Comparison of ENCODE assay signal across 13 cellular contexts in genomic region chr16:51359141-51359960, GRCh38.
A peak's percentile ranks its signal among the peaks of the same experiment; 100 is the strongest.
DNase-seq lines count a peak whose midpoint lies in the region; ATAC-seq and TF ChIP-seq lines count a peak whose summit lies in the region.
"Had no signal": no experiment of that assay in that cellular context is flagged by ENCODE, and none has a peak within 500 bp of the region (broad histone marks: within the 10 kb centered on the region; RNA-seq: fewer than 3 reads in every experiment).

No MANE protein-coding gene starts in this region.

- no peak overlapping the region for H3K27ac ChIP-seq in fibroblast of lung (ENCODE audit: insufficient read depth, low read length)
- no peak overlapping the region for H3K27ac ChIP-seq in mesendoderm (ENCODE audit: low read depth, low read length)
- H3K27ac ChIP-seq in transverse colon: no peak overlapping the region
- H3K27ac ChIP-seq: 22Rv1, ascending aorta, epithelial cell of prostate had no signal

- no peak overlapping the region for H3K27ac Mint-ChIP-seq in activated CD4-positive, alpha-beta T cell treated with anti-CD3 and anti-CD28 coated beads, Interleukin-2, amount 10 ng/mL, durations not matched to agents 7 days and 5 days

- H2BK5ac ChIP-seq in mesendoderm (ENCODE audit: low read length): no peak overlapping the region

- H3K18ac ChIP-seq in mesendoderm (ENCODE audit: low read length): no peak overlapping the region

- TF ChIP-seq POLR2A in transverse colon (IDR thresholded peaks at IDR 0.05): no peak

- H3K79me2 ChIP-seq in fibroblast of lung (ENCODE audit: control insufficient read depth, insufficient read depth, low read length) (no peaks in the 10 kb centered on the region), mesendoderm (ENCODE audit: control insufficient read depth, insufficient read depth, low read length) (no peaks in the 10 kb centered on the region)

- no peak overlapping the region for H3K56ac ChIP-seq in mesendoderm (ENCODE audit: low read length)

- peak; percentile 5 for DNase-seq in DMS53 (lab: John Stamatoyannopoulos, UW)
- DNase-seq in DMS53 treated with DMSO at 0.1 percent for 48 hours (lab: John Stamatoyannopoulos, UW; ENCODE audit: unreplicated experiment): no peak
- DNase-seq in fibroblast of lung (ENCODE audit: low read depth in 2 of 2): peak; percentile 7 to 45
- DNase-seq in mesendoderm: peak; percentile 57
- DNase-seq in transverse colon: peak; percentile 7
- no peak for DNase-seq in mesenteric fat pad (ENCODE audit: low spot score)
- no peak for DNase-seq in activated CD4-positive, alpha-beta T cell treated with anti-CD3 and anti-CD28 coated beads, Interleukin-2, amount 10 ng/mL, durations not matched to agents 7 days and 5 days
- DNase-seq: DMS153, NCI-H1105 treated with DMSO at 0.1 percent for 48 hours had no signal

- WGBS in mesendoderm (ENCODE audit: extremely low coverage, insufficient coverage, low lambda C conversion rate): no CpG with 5 or more reads among the region's 17 CpGs
- whole genome bisulfite sequencing in transverse colon (ENCODE audit: low coverage in 1 of 2), 2 donors: 58 to 79% methylated on average over 5 to 17 of the region's 17 CpGs

- H2AFZ ChIP-seq in fibroblast of lung (ENCODE audit: low read length): no peak overlapping the region

- no peak overlapping the region for H4K8ac ChIP-seq in mesendoderm (ENCODE audit: low read depth, low read length)

- no peaks in the 10 kb centered on the region for H4K20me1 ChIP-seq in fibroblast of lung (ENCODE audit: control insufficient read depth, extremely low read depth, insufficient read depth, low read length)

- H3K9ac ChIP-seq in fibroblast of lung (ENCODE audit: insufficient read depth, low read length): no peak overlapping the region
- no peak overlapping the region for H3K9ac ChIP-seq in mesendoderm (ENCODE audit: low read length)

- in situ Hi-C loops in transverse colon (cut with MboI; ENCODE audit: low pct_ligation_motif_present in 1 of 4, low pct_unique_long_range_greater_than_20kb in 1 of 4, low sequenced_read_pairs in 3 of 4): loop anchor here in 1 of 4 donors (25.0 kb wide), 1 partner anchor 103 kb away; no protein-coding TSS in a partner anchor

- no peaks in the 10 kb centered on the region for H3K9me3 Mint-ChIP-seq in activated CD4-positive, alpha-beta T cell treated with anti-CD3 and anti-CD28 coated beads, Interleukin-2, amount 10 ng/mL, durations not matched to agents 7 days and 5 days

- ATAC-seq in HG03025 (IDR thresholded peaks at IDR 0.05; ENCODE audit: low FRiP score, unreplicated experiment): no peak

- intact Hi-C loops in transverse colon (cut with DNase I; ENCODE audit: low total_unique reads): no loop called here

- H3K4me1 ChIP-seq in fibroblast of lung (ENCODE audit: control insufficient read depth, extremely low read depth, insufficient read depth, low read length) (no peaks in the 10 kb centered on the region), mesendoderm (ENCODE audit: control insufficient read depth, low read depth, low read length) (peaks cover 3% of the 10 kb centered on the region), transverse colon (no peaks in the 10 kb centered on the region)
- H3K4me1 ChIP-seq: ascending aorta had no signal

- H3K27me3 Mint-ChIP-seq in activated CD4-positive, alpha-beta T cell treated with anti-CD3 and anti-CD28 coated beads, Interleukin-2, amount 10 ng/mL, durations not matched to agents 7 days and 5 days: no peaks in the 10 kb centered on the region

- H3K4me2 ChIP-seq in fibroblast of lung (ENCODE audit: extremely low read depth, insufficient read depth, low read length) (no peak overlapping the region), mesendoderm (ENCODE audit: low read length) (no peak overlapping the region)

- H3K4me1 Mint-ChIP-seq in activated CD4-positive, alpha-beta T cell treated with anti-CD3 and anti-CD28 coated beads, Interleukin-2, amount 10 ng/mL, durations not matched to agents 7 days and 5 days: no peaks in the 10 kb centered on the region

- H2AK5ac ChIP-seq in mesendoderm (ENCODE audit: low read length): no peak overlapping the region

- POLR2A ChIA-PET in activated CD4-positive, alpha-beta T cell treated with anti-CD3 and anti-CD28 coated beads, Interleukin-2, amount 10 ng/mL, durations not matched to agents 7 days and 5 days (lab: Charles Lee): no interaction called here

- H3K79me1 ChIP-seq in mesendoderm (ENCODE audit: low read length): no peaks in the 10 kb centered on the region

- CTCF ChIA-PET in activated CD4-positive, alpha-beta T cell treated with anti-CD3 and anti-CD28 coated beads, Interleukin-2, amount 10 ng/mL, durations not matched to agents 7 days and 5 days (lab: Charles Lee): no interaction called here

- H3K23ac ChIP-seq in mesendoderm (ENCODE audit: low read length): no peak overlapping the region

- H2BK120ac ChIP-seq in mesendoderm (ENCODE audit: low read depth, low read length): no peak overlapping the region

- H3K36me3 ChIP-seq in fibroblast of lung (ENCODE audit: control insufficient read depth, insufficient read depth, low read length): no peaks in the 10 kb centered on the region
- no peaks in the 10 kb centered on the region for H3K36me3 ChIP-seq in mesendoderm (ENCODE audit: control insufficient read depth, insufficient read depth, low read length)
- H3K36me3 ChIP-seq in transverse colon: no peaks in the 10 kb centered on the region
- H3K36me3 ChIP-seq: ascending aorta had no signal

- TF ChIP-seq CTCF in fibroblast of lung (conservative IDR thresholded peaks at IDR 0.05 in 1 of 2, IDR thresholded peaks at IDR 0.05 in 1 of 2; ENCODE audit: low read depth in 1 of 2, low read length in 2 of 2): no peak
- no peak for TF ChIP-seq CTCF in transverse colon (IDR thresholded peaks at IDR 0.05)

- no peak overlapping the region for H2BK15ac ChIP-seq in mesendoderm (replicated peaks; ENCODE audit: low read depth)

- H3K4ac ChIP-seq in mesendoderm (ENCODE audit: low read depth, low read length): no peak overlapping the region

- no peak for TF ChIP-seq EP300 in transverse colon (IDR thresholded peaks at IDR 0.05; ENCODE audit: low read depth)

- H3K9me3 ChIP-seq in fibroblast of lung (ENCODE audit: control insufficient read depth, insufficient read depth, low read depth, low read length): no peaks in the 10 kb centered on the region
- H3K9me3 ChIP-seq in transverse colon: no peaks in the 10 kb centered on the region
- H3K9me3 ChIP-seq: ascending aorta had no signal

- H3K4me3 Mint-ChIP-seq in activated CD4-positive, alpha-beta T cell treated with anti-CD3 and anti-CD28 coated beads, Interleukin-2, amount 10 ng/mL, durations not matched to agents 7 days and 5 days: no peak overlapping the region

- no peak overlapping the region for H4K5ac ChIP-seq in mesendoderm (ENCODE audit: low read length)

- H3K4me3 ChIP-seq in fibroblast of lung (replicated peaks in 1 of 4; ENCODE audit: control extremely low read depth in 1 of 4, insufficient read depth in 1 of 4, low read depth in 3 of 4, low read length in 4 of 4): no peak overlapping the region
- no peak overlapping the region for H3K4me3 ChIP-seq in mesendoderm (ENCODE audit: low read length)
- no peak overlapping the region for H3K4me3 ChIP-seq in transverse colon
- H3K4me3 ChIP-seq: ascending aorta had no signal

- H3K27me3 ChIP-seq in fibroblast of lung (ENCODE audit: control insufficient read depth, insufficient read depth, low read length) (no peaks in the 10 kb centered on the region), mesendoderm (ENCODE audit: insufficient read depth, low read length, poor library complexity) (no peaks in the 10 kb centered on the region), transverse colon (no peaks in the 10 kb centered on the region)
- H3K27me3 ChIP-seq: ascending aorta had no signal

- no peaks in the 10 kb centered on the region for H3K36me3 Mint-ChIP-seq in activated CD4-positive, alpha-beta T cell treated with anti-CD3 and anti-CD28 coated beads, Interleukin-2, amount 10 ng/mL, durations not matched to agents 7 days and 5 days (ENCODE audit: low read depth)

Comparison
In these comparisons a context has a peak if more than half of its experiments do, and no peak if none do; other contexts are left out.
1. DNase-seq: peak in DMS53 (single experiment), fibroblast of lung (2 of 2), mesendoderm (single experiment) and transverse colon (single experiment); none in DMS53 treated with DMSO at 0.1 percent for 48 hours (single experiment), mesenteric fat pad (single experiment) and activated CD4-positive, alpha-beta T cell treated with anti-CD3 and anti-CD28 coated beads, Interleukin-2, amount 10 ng/mL, durations not matched to agents 7 days and 5 days (single experiment).